In the genomic region with DNA sequence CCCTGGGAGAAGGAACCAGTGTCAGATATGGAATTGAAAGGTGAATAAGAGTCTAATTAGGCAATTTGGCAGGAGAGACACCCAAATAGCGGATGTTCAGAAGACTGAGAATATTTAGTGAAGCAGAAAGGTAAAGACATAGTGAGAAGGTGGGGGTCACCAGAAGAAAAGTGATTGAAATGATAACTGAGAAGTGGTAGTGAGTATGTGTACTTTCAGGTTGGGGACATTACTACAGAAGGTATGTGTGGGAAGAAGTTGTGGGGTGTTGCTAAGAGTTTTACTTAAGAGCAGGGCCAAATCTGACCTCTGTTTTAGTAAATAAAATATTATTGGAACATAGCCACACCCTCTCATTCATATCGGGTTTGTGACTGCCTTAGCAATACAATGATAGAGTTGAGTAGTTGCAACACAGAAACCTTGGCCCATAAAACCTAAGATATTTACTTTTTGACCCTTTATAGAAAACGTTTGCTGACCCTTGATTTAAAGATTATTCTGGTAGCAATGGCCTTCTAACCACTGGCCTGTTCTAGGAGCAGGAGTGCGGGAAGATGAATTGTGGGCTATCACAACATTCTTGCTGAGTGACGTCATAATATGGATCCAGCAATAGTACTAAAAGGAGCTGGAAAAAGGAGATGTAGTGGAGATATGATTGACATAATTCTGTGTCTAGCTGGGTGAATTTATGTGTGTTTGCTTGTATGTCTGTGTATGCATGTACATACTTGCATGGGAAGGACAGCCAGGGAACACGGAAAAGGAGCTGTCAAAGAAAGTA, we compare ENCODE assay signal across 19 cellular contexts.
DNase-seq lines count a peak whose midpoint lies in the region; ATAC-seq, FAIRE-seq and TF ChIP-seq lines count a peak whose summit lies in the region.
"Had no signal": no experiment of that assay in that cellular context is flagged by ENCODE, and none has a peak within 500 bp of the region (broad histone marks: within the 10 kb centered on the region; RNA-seq: fewer than 3 reads in every experiment).

No MANE protein-coding gene starts in this region.

- H3K27me3 ChIP-seq in GM12878 (replicated peaks in 1 of 2; ENCODE audit: control insufficient read depth in 2 of 2, insufficient read depth in 2 of 2, low read length in 1 of 2): no peaks in the 10 kb centered on the region

- no peak for TF ChIP-seq RAD21 in GM12878 (IDR thresholded peaks at IDR 0.05; ENCODE audit: insufficient read depth, low read depth, low read length)

- H3K9me3 ChIP-seq in GM12878 (replicated peaks; ENCODE audit: control insufficient read depth, insufficient read depth, low read length): peaks cover 3% of the 10 kb centered on the region; the same call in 2 of the 3 replicates
- H3K9me3 ChIP-seq: SJCRH30 had no signal

- no peak for TF ChIP-seq POLR2A in GM12878 (IDR thresholded peaks at IDR 0.05; ENCODE audit: low read depth, low read length)

- no TSS peak for BruUV-seq in GM12878 (replicated peaks; lab: Mats Ljungman, UMichigan)

- H3K79me2 ChIP-seq in GM12878 (ENCODE audit: control insufficient read depth, insufficient read depth, low read length): no peaks in the 10 kb centered on the region

- H4K20me1 ChIP-seq in GM12878 (ENCODE audit: control insufficient read depth, insufficient read depth): no peaks in the 10 kb centered on the region

- RAD21 ChIA-PET in GM12878 (lab: Charles Lee; ENCODE audit: unreplicated experiment): no interaction called here

- H3K27ac ChIP-seq in GM12878 (ENCODE audit: control insufficient read depth, insufficient read depth): no peak overlapping the region
- H3K27ac ChIP-seq: C4-2B, HL-60, PC-9, SJCRH30 had no signal

- DNase-seq in GM12878 (ENCODE audit: low read depth, low spot score): no peak
- DNase-seq in kidney tubule cell (ENCODE audit: low spot score): peak; percentile 31
- no peak for DNase-seq in NK-92 (lab: John Stamatoyannopoulos, UW; ENCODE audit: unreplicated experiment)
- DNase-seq in NCI-H2171 treated with DMSO at 0.1 percent for 48 hours (lab: John Stamatoyannopoulos, UW): no peak
- DNase-seq: DMS 273 treated with DMSO at 0.1 percent for 48 hours, GF-D8, MV-4-11, NCI-H1417, NCI-H187 treated with DMSO at 0.1 percent for 48 hours, NCI-H2171, NCI-H446 treated with DMSO at 0.1 percent for 48 hours, NCI-H748 treated with DMSO at 0.1 percent for 48 hours, PC-9, SJCRH30 had no signal

- WGBS in GM12878 (ENCODE audit: insufficient coverage, insufficient replicate concordance, low lambda C conversion rate, missing lambda C conversion rate): 38% methylated on average over 6 of the region's 6 CpGs

- intact Hi-C loops in GM12878 (cut with micrococcal nuclease; ENCODE audit: unreplicated experiment): no loop called here

- H2AFZ ChIP-seq in GM12878 (ENCODE audit: control insufficient read depth, low read depth, low read length): no peak overlapping the region
- H2AFZ ChIP-seq: PC-9 had no signal

- no peak overlapping the region for H3K4me2 ChIP-seq in GM12878 (ENCODE audit: control insufficient read depth, insufficient read depth)
- H3K4me2 ChIP-seq: PC-9 had no signal

- peak; percentile 47 for ATAC-seq in GM18858 (IDR thresholded peaks at IDR 0.05; ENCODE audit: unreplicated experiment)
- peak; percentile 75 for ATAC-seq in HG02852 (IDR thresholded peaks at IDR 0.05; ENCODE audit: unreplicated experiment)
- peak; percentile 47 for ATAC-seq in GM12878
- ATAC-seq in GM18873 (IDR thresholded peaks at IDR 0.05; ENCODE audit: low FRiP score, unreplicated experiment): no peak

- TF ChIP-seq EP300 in GM12878 (IDR thresholded peaks at IDR 0.05; ENCODE audit: borderline replicate concordance in 1 of 2, control insufficient read depth in 1 of 2, low read depth in 2 of 2, low read length in 2 of 2): no peak

- POLR2A ChIA-PET in GM12878 (lab: Charles Lee): no interaction called here

- TF ChIP-seq CTCF in GM12878 (IDR thresholded peaks at IDR 0.05 in 2 of 3, conservative IDR thresholded peaks at IDR 0.05 in 1 of 3; ENCODE audit: control insufficient read depth in 2 of 3, extremely low read depth in 1 of 3, insufficient read depth in 1 of 3, low read depth in 3 of 3, low read length in 3 of 3): no peak

- CTCF ChIA-PET in GM12878 (lab: Yijun Ruan, JAX): no interaction called here

- H3K4me3 ChIP-seq in GM12878: no peak overlapping the region
- H3K4me3 ChIP-seq: PC-9, SJCRH30 had no signal

- SMC1A ChIA-PET in GM12878 (lab: Charles Lee; ENCODE audit: uncharacterized antibody, unreplicated experiment): interaction anchor here (0.9 kb wide), 1 partner anchor 10 kb away, joined by 3 read pairs; no protein-coding TSS in a partner anchor

- H3K36me3 ChIP-seq in GM12878 (ENCODE audit: control insufficient read depth in 2 of 2, insufficient read depth in 2 of 2, low read length in 1 of 2): no peaks in the 10 kb centered on the region
- H3K36me3 ChIP-seq: SJCRH30 had no signal

- no peak overlapping the region for H3K9ac ChIP-seq in GM12878 (ENCODE audit: control insufficient read depth, insufficient read depth, low read length)

- no peak for FAIRE-seq in GM12878 (lab: Jason Lieb, UNC)

- H3K4me1 ChIP-seq in GM12878 (ENCODE audit: control insufficient read depth, insufficient read depth, low read length): no peaks in the 10 kb centered on the region
- H3K4me1 ChIP-seq: SJCRH30 had no signal

- in situ Hi-C loops in GM12878 (cut with MboI): no loop called here

TF ChIP-seq in GM12878, 131 proteins besides CTCF, POLR2A, EP300 and RAD21:
- TF ChIP-seq E4F1 (IDR thresholded peaks at IDR 0.05; ENCODE audit: borderline replicate concordance, partially characterized antibody) (no peak), ATF2 (IDR thresholded peaks at IDR 0.05; ENCODE audit: low read length) (peak; percentile 42; the same call in 1 of the 2 replicates), SREBF2 (IDR thresholded peaks at IDR 0.05; ENCODE audit: low read length) (no peak)
